1 cellular context compared by ENCODE assay signal in genomic region chr5:168746126-168746892, GRCh38.
TF ChIP-seq lines count a peak whose summit lies in the region.

No MANE protein-coding gene starts in this region.

TF ChIP-seq in HEK293, 187 proteins besides CTCF, POLR2A, EP300 and RAD21:
- TF ChIP-seq EGR2 (tag by site-specific recombination; IDR thresholded peaks at IDR 0.05; ENCODE audit: low read depth) (peak; percentile 87; the same call in 1 of the 2 replicates), KLF9 (tag by site-specific recombination; IDR thresholded peaks at IDR 0.05; ENCODE audit: low read depth) (peak; percentile 67), KLF1 (tag by site-specific recombination; IDR thresholded peaks at IDR 0.05) (peak; percentile 34; the same call in 1 of the 2 replicates), ZFHX2 (tag by site-specific recombination; conservative IDR thresholded peaks at IDR 0.05) (peak; percentile 86)
